2 cellular contexts compared by ENCODE assay signal in the genomic region with DNA sequence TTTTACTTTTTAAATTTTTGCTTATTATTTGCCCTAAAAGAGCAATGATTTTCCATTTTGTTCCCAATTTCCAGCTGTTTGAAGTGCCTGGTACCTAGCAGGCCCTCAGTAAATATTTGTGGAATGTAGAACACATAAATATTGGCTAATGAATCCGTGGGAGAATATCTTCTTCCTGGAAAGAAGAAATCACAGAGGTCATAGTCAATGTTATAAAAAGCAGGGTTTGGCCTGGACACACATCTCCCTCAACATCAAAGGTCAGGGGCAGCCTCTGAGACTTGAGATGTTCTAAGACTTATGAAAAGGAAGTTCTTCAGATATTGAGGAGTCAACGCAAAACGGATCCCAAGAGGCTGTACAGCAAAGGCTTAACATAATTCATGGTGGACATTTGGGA.
TF ChIP-seq lines count a peak whose summit lies in the region.

No MANE protein-coding gene starts in this region.

TF ChIP-seq in liver, 16 proteins besides CTCF, POLR2A, EP300 and RAD21 (continued from another document):
- TF ChIP-seq, protein P1, sequence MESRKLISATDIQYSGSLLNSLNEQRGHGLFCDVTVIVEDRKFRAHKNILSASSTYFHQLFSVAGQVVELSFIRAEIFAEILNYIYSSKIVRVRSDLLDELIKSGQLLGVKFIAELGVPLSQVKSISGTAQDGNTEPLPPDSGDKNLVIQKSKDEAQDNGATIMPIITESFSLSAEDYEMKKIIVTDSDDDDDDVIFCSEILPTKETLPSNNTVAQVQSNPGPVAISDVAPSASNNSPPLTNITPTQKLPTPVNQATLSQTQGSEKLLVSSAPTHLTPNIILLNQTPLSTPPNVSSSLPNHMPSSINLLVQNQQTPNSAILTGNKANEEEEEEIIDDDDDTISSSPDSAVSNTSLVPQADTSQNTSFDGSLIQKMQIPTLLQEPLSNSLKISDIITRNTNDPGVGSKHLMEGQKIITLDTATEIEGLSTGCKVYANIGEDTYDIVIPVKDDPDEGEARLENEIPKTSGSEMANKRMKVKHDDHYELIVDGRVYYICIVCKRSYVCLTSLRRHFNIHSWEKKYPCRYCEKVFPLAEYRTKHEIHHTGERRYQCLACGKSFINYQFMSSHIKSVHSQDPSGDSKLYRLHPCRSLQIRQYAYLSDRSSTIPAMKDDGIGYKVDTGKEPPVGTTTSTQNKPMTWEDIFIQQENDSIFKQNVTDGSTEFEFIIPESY (IDR thresholded peaks at IDR 0.05): no peak
- TF ChIP-seq RXRA (IDR thresholded peaks at IDR 0.05): peak; percentile 36 to 58
- no peak for TF ChIP-seq JUND (IDR thresholded peaks at IDR 0.05)
- no peak for TF ChIP-seq HNF4G (IDR thresholded peaks at IDR 0.05)
- TF ChIP-seq MAX (IDR thresholded peaks at IDR 0.05): no peak

TF ChIP-seq in HepG2, 621 proteins besides CTCF, POLR2A, EP300 and RAD21:
- TF ChIP-seq HMGXB3 (CRISPR knock-in tag; IDR thresholded peaks at IDR 0.05; ENCODE audit: borderline replicate concordance) (no peak), ZNF484 (CRISPR knock-in tag; IDR thresholded peaks at IDR 0.05; ENCODE audit: borderline replicate concordance, low read depth) (no peak), ZNF530 (CRISPR knock-in tag; IDR thresholded peaks at IDR 0.05; ENCODE audit: low read depth) (no peak), ZNF562 (CRISPR knock-in tag; IDR thresholded peaks at IDR 0.05; ENCODE audit: borderline replicate concordance) (no peak), ZSCAN30 (CRISPR knock-in tag; IDR thresholded peaks at IDR 0.05) (no peak), ZBTB7A (CRISPR knock-in tag; IDR thresholded peaks at IDR 0.05) (no peak), BCL6 (CRISPR knock-in tag; IDR thresholded peaks at IDR 0.05) (no peak), ZSCAN22 (CRISPR knock-in tag; IDR thresholded peaks at IDR 0.05) (no peak), ZHX1 (CRISPR knock-in tag; IDR thresholded peaks at IDR 0.05; ENCODE audit: low read depth) (no peak), GLI4 (CRISPR knock-in tag; IDR thresholded peaks at IDR 0.05; ENCODE audit: borderline replicate concordance) (no peak), ZNF382 (CRISPR knock-in tag; IDR thresholded peaks at IDR 0.05; ENCODE audit: borderline replicate concordance) (no peak), ATAD3A (CRISPR knock-in tag; IDR thresholded peaks at IDR 0.05) (no peak), TCF7L2 (IDR thresholded peaks at IDR 0.05; ENCODE audit: low read depth, low read length) (no peak), MXD4 (CRISPR knock-in tag; IDR thresholded peaks at IDR 0.05) (no peak), ARID4A (CRISPR knock-in tag; IDR thresholded peaks at IDR 0.05; ENCODE audit: borderline replicate concordance) (no peak), ZNF672 (CRISPR knock-in tag; IDR thresholded peaks at IDR 0.05) (no peak), SMAD3 (CRISPR knock-in tag; IDR thresholded peaks at IDR 0.05) (no peak), PCBP2 (optimal IDR thresholded peaks at IDR 0.05; ENCODE audit: low read depth, low read length, poor library complexity, severe bottlenecking) (no peak)
- TF ChIP-seq, protein P2, sequence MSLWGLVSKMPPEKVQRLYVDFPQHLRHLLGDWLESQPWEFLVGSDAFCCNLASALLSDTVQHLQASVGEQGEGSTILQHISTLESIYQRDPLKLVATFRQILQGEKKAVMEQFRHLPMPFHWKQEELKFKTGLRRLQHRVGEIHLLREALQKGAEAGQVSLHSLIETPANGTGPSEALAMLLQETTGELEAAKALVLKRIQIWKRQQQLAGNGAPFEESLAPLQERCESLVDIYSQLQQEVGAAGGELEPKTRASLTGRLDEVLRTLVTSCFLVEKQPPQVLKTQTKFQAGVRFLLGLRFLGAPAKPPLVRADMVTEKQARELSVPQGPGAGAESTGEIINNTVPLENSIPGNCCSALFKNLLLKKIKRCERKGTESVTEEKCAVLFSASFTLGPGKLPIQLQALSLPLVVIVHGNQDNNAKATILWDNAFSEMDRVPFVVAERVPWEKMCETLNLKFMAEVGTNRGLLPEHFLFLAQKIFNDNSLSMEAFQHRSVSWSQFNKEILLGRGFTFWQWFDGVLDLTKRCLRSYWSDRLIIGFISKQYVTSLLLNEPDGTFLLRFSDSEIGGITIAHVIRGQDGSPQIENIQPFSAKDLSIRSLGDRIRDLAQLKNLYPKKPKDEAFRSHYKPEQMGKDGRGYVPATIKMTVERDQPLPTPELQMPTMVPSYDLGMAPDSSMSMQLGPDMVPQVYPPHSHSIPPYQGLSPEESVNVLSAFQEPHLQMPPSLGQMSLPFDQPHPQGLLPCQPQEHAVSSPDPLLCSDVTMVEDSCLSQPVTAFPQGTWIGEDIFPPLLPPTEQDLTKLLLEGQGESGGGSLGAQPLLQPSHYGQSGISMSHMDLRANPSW (CRISPR knock-in tag; IDR thresholded peaks at IDR 0.05; ENCODE audit: borderline replicate concordance): no peak
